ENCODE assay signal across 24 cellular contexts in genomic region chr3:183814240-183814639, GRCh38. TPM values are rescaled to one million over a fixed set of nuclear protein-coding genes. Genes with fewer than 3 reads are reported as not detected.
DNase-seq lines count a peak whose midpoint lies in the region; ATAC-seq and TF ChIP-seq lines count a peak whose summit lies in the region.
"Had no signal": no experiment of that assay in that cellular context is flagged by ENCODE, and none has a peak within 500 bp of the region (broad histone marks: within the 10 kb centered on the region; RNA-seq: fewer than 3 reads in every experiment).

No MANE protein-coding gene starts in this region.

- no peaks in the 10 kb centered on the region for H3K9me3 ChIP-seq in CD4-positive, CD25-positive, alpha-beta regulatory T cell (ENCODE audit: control insufficient read depth in 2 of 2, low read length in 2 of 2)
- H3K9me3 ChIP-seq in naive thymus-derived CD4-positive, alpha-beta T cell (ENCODE audit: control insufficient read depth in 2 of 3, low read length in 3 of 3): no peaks in the 10 kb centered on the region
- H3K9me3 ChIP-seq in esophagus muscularis mucosa: no peaks in the 10 kb centered on the region
- H3K9me3 ChIP-seq: adrenal gland, mucosa of descending colon, upper lobe of left lung had no signal

- H3K4me1 Mint-ChIP-seq in T-helper 1 cell treated with Interleukin-12 subunit alpha and Interleukin-12 subunit beta and Interleukin-4 antibody, amounts not matched to agents 30 μg/mL and 1 μg/mL, for 36 hours (ENCODE audit: low read depth): peaks cover 18% of the 10 kb centered on the region
- peaks cover 0 to 15% (median 1%) of the 10 kb centered on the region in 4 donors for H3K4me1 Mint-ChIP-seq in CD4-positive, CD25-positive, alpha-beta regulatory T cell
- peaks cover 7% of the 10 kb centered on the region for H3K4me1 Mint-ChIP-seq in activated T-helper 2 cell treated with anti-CD3 and anti-CD28 coated beads, Interferon-gamma antibody, Interleukin-2, Interleukin-4, amounts not matched to agents 10 μg/mL and 5 μg/mL and 100 μg/mL, durations not matched to agents 14 hours and 24 hours and 36 hours (ENCODE audit: low read depth)
- H3K4me1 Mint-ChIP-seq in naive thymus-derived CD4-positive, alpha-beta T cell: peaks cover 0 to 21% (median 17%) of the 10 kb centered on the region in 7 donors
- H3K4me1 Mint-ChIP-seq: activated B cell treated with CpG ODN at 0.5 μM for 24 hours had no signal

- no peak overlapping the region for H3K4me3 Mint-ChIP-seq in T-helper 1 cell treated with Interleukin-12 subunit alpha and Interleukin-12 subunit beta and Interleukin-4 antibody, amounts not matched to agents 30 μg/mL and 1 μg/mL, for 36 hours
- no peak overlapping the region for H3K4me3 Mint-ChIP-seq in CD4-positive, CD25-positive, alpha-beta regulatory T cell
- no peak overlapping the region for H3K4me3 Mint-ChIP-seq in activated T-helper 2 cell treated with anti-CD3 and anti-CD28 coated beads, Interferon-gamma antibody, Interleukin-2, Interleukin-4, amounts not matched to agents 10 μg/mL and 5 μg/mL and 100 μg/mL, durations not matched to agents 14 hours and 24 hours and 36 hours (ENCODE audit: low read depth)
- peak overlapping the region in 2 of 10 donors; percentile 30 to 49 for H3K4me3 Mint-ChIP-seq in naive thymus-derived CD4-positive, alpha-beta T cell
- H3K4me3 Mint-ChIP-seq: activated B cell treated with CpG ODN at 0.5 μM for 24 hours; CD8-positive, alpha-beta T cell had no signal

- H3K4me1 ChIP-seq in CD4-positive, CD25-positive, alpha-beta regulatory T cell (ENCODE audit: control insufficient read depth, insufficient read depth, low read length, poor library complexity, severe bottlenecking): peaks cover 4% of the 10 kb centered on the region
- peaks cover 6 to 7% of the 10 kb centered on the region in 2 donors for H3K4me1 ChIP-seq in naive thymus-derived CD4-positive, alpha-beta T cell (ENCODE audit: control insufficient read depth in 2 of 2, insufficient read depth in 2 of 2, low read length in 2 of 2)
- H3K4me1 ChIP-seq in esophagus muscularis mucosa: peaks cover 0 to 12% (median 2%) of the 10 kb centered on the region in 4 donors
- H3K4me1 ChIP-seq: upper lobe of left lung had no signal

- H3K36me3 ChIP-seq in CD4-positive, CD25-positive, alpha-beta regulatory T cell (ENCODE audit: control insufficient read depth, insufficient read depth, low read length): peaks cover 28% of the 10 kb centered on the region
- peaks cover 0 to 24% (median 6%) of the 10 kb centered on the region in 3 experiments for H3K36me3 ChIP-seq in naive thymus-derived CD4-positive, alpha-beta T cell (ENCODE audit: control insufficient read depth in 2 of 3, insufficient read depth in 3 of 3, low read length in 3 of 3)
- H3K36me3 ChIP-seq in esophagus muscularis mucosa: peaks cover 17 to 59% (median 43%) of the 10 kb centered on the region in 4 donors

- H3K27ac Mint-ChIP-seq in T-helper 1 cell treated with Interleukin-12 subunit alpha and Interleukin-12 subunit beta and Interleukin-4 antibody, amounts not matched to agents 30 μg/mL and 1 μg/mL, for 36 hours: peak overlapping the region; percentile 74
- H3K27ac Mint-ChIP-seq in CD4-positive, CD25-positive, alpha-beta regulatory T cell: peak overlapping the region in 2 of 3 donors; percentile 18 to 83
- peak overlapping the region; percentile 55 for H3K27ac Mint-ChIP-seq in activated T-helper 2 cell treated with anti-CD3 and anti-CD28 coated beads, Interferon-gamma antibody, Interleukin-2, Interleukin-4, amounts not matched to agents 10 μg/mL and 5 μg/mL and 100 μg/mL, durations not matched to agents 14 hours and 24 hours and 36 hours
- peak overlapping the region; percentile 41 to 89 (median 77) for H3K27ac Mint-ChIP-seq in naive thymus-derived CD4-positive, alpha-beta T cell
- H3K27ac Mint-ChIP-seq: activated B cell treated with CpG ODN at 0.5 μM for 24 hours; CD8-positive, alpha-beta T cell had no signal

- no peaks in the 10 kb centered on the region for H3K9me3 Mint-ChIP-seq in T-helper 1 cell treated with Interleukin-12 subunit alpha and Interleukin-12 subunit beta and Interleukin-4 antibody, amounts not matched to agents 30 μg/mL and 1 μg/mL, for 36 hours
- H3K9me3 Mint-ChIP-seq in CD4-positive, CD25-positive, alpha-beta regulatory T cell: no peaks in the 10 kb centered on the region
- H3K9me3 Mint-ChIP-seq in activated T-helper 2 cell treated with anti-CD3 and anti-CD28 coated beads, Interferon-gamma antibody, Interleukin-2, Interleukin-4, amounts not matched to agents 10 μg/mL and 5 μg/mL and 100 μg/mL, durations not matched to agents 14 hours and 24 hours and 36 hours: no peaks in the 10 kb centered on the region
- no peaks in the 10 kb centered on the region for H3K9me3 Mint-ChIP-seq in naive thymus-derived CD4-positive, alpha-beta T cell
- H3K9me3 Mint-ChIP-seq: activated B cell treated with CpG ODN at 0.5 μM for 24 hours; CD8-positive, alpha-beta T cell had no signal

- CTCF ChIA-PET in naive thymus-derived CD4-positive, alpha-beta T cell (lab: Charles Lee): interaction anchor here (0.7 kb wide), 1 partner anchor 432 kb away, joined by 3 read pairs; no protein-coding TSS in a partner anchor

- TF ChIP-seq CTCF in esophagus muscularis mucosa (IDR thresholded peaks at IDR 0.05): no peak

- H3K4me3 ChIP-seq in CD4-positive, CD25-positive, alpha-beta regulatory T cell (ENCODE audit: low read depth, low read length): no peak overlapping the region
- H3K4me3 ChIP-seq in naive thymus-derived CD4-positive, alpha-beta T cell (ENCODE audit: low read length): no peak overlapping the region
- H3K4me3 ChIP-seq in esophagus muscularis mucosa: no peak overlapping the region
- H3K4me3 ChIP-seq: adrenal gland, mucosa of descending colon, upper lobe of left lung had no signal

- no peak overlapping the region for H3K27ac ChIP-seq in CD4-positive, CD25-positive, alpha-beta regulatory T cell (ENCODE audit: insufficient read depth, low read length, poor library complexity, severe bottlenecking)
- no peak overlapping the region for H3K27ac ChIP-seq in naive thymus-derived CD4-positive, alpha-beta T cell (ENCODE audit: low read depth, low read length)
- no peak overlapping the region for H3K27ac ChIP-seq in esophagus muscularis mucosa (replicated peaks in 1 of 4)
- H3K27ac ChIP-seq: 22Rv1, adrenal gland, upper lobe of left lung had no signal

- no peaks in the 10 kb centered on the region for H3K27me3 ChIP-seq in CD4-positive, CD25-positive, alpha-beta regulatory T cell (ENCODE audit: control insufficient read depth, insufficient read depth, low read length)
- H3K27me3 ChIP-seq in naive thymus-derived CD4-positive, alpha-beta T cell (ENCODE audit: control insufficient read depth in 2 of 2, insufficient read depth in 2 of 2, low read length in 2 of 2): no peaks in the 10 kb centered on the region
- no peaks in the 10 kb centered on the region for H3K27me3 ChIP-seq in esophagus muscularis mucosa
- H3K27me3 ChIP-seq: adrenal gland, upper lobe of left lung had no signal

- H3K27me3 Mint-ChIP-seq in T-helper 1 cell treated with Interleukin-12 subunit alpha and Interleukin-12 subunit beta and Interleukin-4 antibody, amounts not matched to agents 30 μg/mL and 1 μg/mL, for 36 hours (ENCODE audit: low read depth): no peaks in the 10 kb centered on the region
- no peaks in the 10 kb centered on the region for H3K27me3 Mint-ChIP-seq in CD4-positive, CD25-positive, alpha-beta regulatory T cell
- H3K27me3 Mint-ChIP-seq in activated T-helper 2 cell treated with anti-CD3 and anti-CD28 coated beads, Interferon-gamma antibody, Interleukin-2, Interleukin-4, amounts not matched to agents 10 μg/mL and 5 μg/mL and 100 μg/mL, durations not matched to agents 14 hours and 24 hours and 36 hours (ENCODE audit: low read depth): no peaks in the 10 kb centered on the region
- H3K27me3 Mint-ChIP-seq in naive thymus-derived CD4-positive, alpha-beta T cell: no peaks in the 10 kb centered on the region
- H3K27me3 Mint-ChIP-seq: activated B cell treated with CpG ODN at 0.5 μM for 24 hours had no signal

- WGBS in esophagus muscularis mucosa: 54% methylated on average over 1 of the region's 1 CpG

- ATAC-seq in CD4-positive, CD25-positive, alpha-beta regulatory T cell (ENCODE audit: low read depth in 2 of 2): no peak
- no peak for ATAC-seq in naive thymus-derived CD4-positive, alpha-beta T cell
- ATAC-seq in GM18907 (IDR thresholded peaks at IDR 0.05; ENCODE audit: unreplicated experiment): no peak
- ATAC-seq: CD8-positive, alpha-beta T cell; mucosa of descending colon had no signal

- POLR2A ChIA-PET in naive thymus-derived CD4-positive, alpha-beta T cell (lab: Charles Lee): no interaction called here

- peaks cover 18% of the 10 kb centered on the region for H3K36me3 Mint-ChIP-seq in T-helper 1 cell treated with Interleukin-12 subunit alpha and Interleukin-12 subunit beta and Interleukin-4 antibody, amounts not matched to agents 30 μg/mL and 1 μg/mL, for 36 hours (ENCODE audit: low read depth)
- H3K36me3 Mint-ChIP-seq in CD4-positive, CD25-positive, alpha-beta regulatory T cell: peaks cover 23% of the 10 kb centered on the region
- H3K36me3 Mint-ChIP-seq in activated T-helper 2 cell treated with anti-CD3 and anti-CD28 coated beads, Interferon-gamma antibody, Interleukin-2, Interleukin-4, amounts not matched to agents 10 μg/mL and 5 μg/mL and 100 μg/mL, durations not matched to agents 14 hours and 24 hours and 36 hours (ENCODE audit: low read depth): peaks cover 29% of the 10 kb centered on the region
- peaks cover 4 to 18% (median 8%) of the 10 kb centered on the region in 5 donors for H3K36me3 Mint-ChIP-seq in naive thymus-derived CD4-positive, alpha-beta T cell

- intact Hi-C loops in activated T-helper 2 cell treated with anti-CD3 and anti-CD28 coated beads, Interferon-gamma antibody, Interleukin-2, Interleukin-4, amounts not matched to agents 10 μg/mL and 5 μg/mL and 100 μg/mL, durations not matched to agents 14 hours and 24 hours and 36 hours (cut with micrococcal nuclease): no loop called here
- intact Hi-C loops in naive thymus-derived CD4-positive, alpha-beta T cell (cut with micrococcal nuclease): no loop called here
- intact Hi-C loops in esophagus muscularis mucosa (cut with DNase I): no loop called here

- no peak for TF ChIP-seq EP300 in esophagus muscularis mucosa (IDR thresholded peaks at IDR 0.05)

- DNase-seq in T-helper 1 cell (no peak), esophagus muscularis mucosa (ENCODE audit: extremely low spot score) (no peak), germinal center (ENCODE audit: low spot score) (no peak)
- DNase-seq in CD4-positive, CD25-positive, alpha-beta regulatory T cell: no peak
- no peak for DNase-seq in activated T-helper 2 cell treated with anti-CD3 and anti-CD28 coated beads, Interferon-gamma antibody, Interleukin-2, Interleukin-4, amounts not matched to agents 10 μg/mL and 5 μg/mL and 100 μg/mL, durations not matched to agents 14 hours and 24 hours and 36 hours (ENCODE audit: low spot score)
- DNase-seq in naive thymus-derived CD4-positive, alpha-beta T cell: no peak
- DNase-seq: activated B cell treated with CpG ODN at 0.5 μM for 24 hours; activated T-cell treated with anti-CD3 and anti-CD28 coated beads, Interleukin-2, amount 50 U/mL, for 48 hours; adrenal gland; CD8-positive, alpha-beta T cell; cortex of kidney; DMS79 treated with DMSO at 0.1 percent for 48 hours; GOT3; islet precursor cell; mucosa of descending colon; NCI-H2081; NCI-H226; NCI-H748 treated with DMSO at 0.1 percent for 48 hours; RPMI8226; stimulated activated CD8-positive, alpha-beta memory T cell treated with anti-CD3 and anti-CD28 coated beads, Interleukin-4, amount 100 ng/mL, for 48 hours; upper lobe of left lung had no signal

- no peak for TF ChIP-seq POLR2A in esophagus muscularis mucosa (IDR thresholded peaks at IDR 0.05; ENCODE audit: low read depth)

RNA-seq across cellular contexts. Expression of gene MAP6D1, which starts 11.1 kb away (rescaled TPM):
- total RNA-seq in CD4-positive, CD25-positive, alpha-beta regulatory T cell: 1.9 TPM
- under 1 TPM in 3 of 4 donors, not detected in 1; 0.36 to 0.67 (median 0.55) TPM for polyA plus RNA-seq in CD4-positive, CD25-positive, alpha-beta regulatory T cell
- 1.1 and 2.9 TPM in 2 replicates for total RNA-seq in activated T-helper 2 cell treated with anti-CD3 and anti-CD28 coated beads, Interferon-gamma antibody, Interleukin-2, Interleukin-4, amounts not matched to agents 10 μg/mL and 5 μg/mL and 100 μg/mL, durations not matched to agents 14 hours and 24 hours and 36 hours
- total RNA-seq in naive thymus-derived CD4-positive, alpha-beta T cell: 1 to 10 TPM in 3 of 5 experiments, under 1 TPM in 2; 0.81 to 2.9 (median 1.2) TPM
- polyA plus RNA-seq in naive thymus-derived CD4-positive, alpha-beta T cell: not detected
- 1 to 10 TPM in 3 of 4 donors, under 1 TPM in 1; 0.42 to 2.9 (median 2.4) TPM for total RNA-seq in esophagus muscularis mucosa
